Comparison of ENCODE assay signal across 1 cellular context in the genomic region with DNA sequence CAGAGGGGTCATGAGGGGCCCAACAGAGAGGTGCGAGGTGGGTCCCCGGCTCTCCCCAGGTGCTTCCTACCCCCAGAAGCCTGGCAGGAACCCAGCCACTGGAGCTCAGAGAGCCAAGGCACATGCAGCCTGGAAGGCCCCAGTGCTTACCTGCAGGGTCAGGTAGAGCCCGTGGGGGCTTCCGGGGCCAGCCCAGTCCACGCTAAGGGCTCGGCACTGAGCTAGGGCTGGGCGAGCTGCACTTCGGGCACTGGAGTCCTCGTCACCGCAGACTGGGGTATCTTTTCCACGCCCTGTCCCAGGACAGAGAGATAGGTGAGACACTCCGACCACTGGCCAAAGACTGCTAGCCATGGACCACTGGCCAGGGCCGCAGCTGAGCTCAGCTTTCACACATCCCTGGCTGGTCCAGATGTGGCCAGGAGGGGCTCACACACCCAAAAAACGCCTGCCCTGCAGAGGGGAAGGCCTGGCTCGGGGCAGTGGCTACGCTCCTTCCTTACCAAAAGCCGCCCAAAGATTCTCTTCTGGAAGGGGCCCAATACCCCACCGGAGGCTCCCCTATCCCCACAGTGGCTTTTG.
TF ChIP-seq lines count a peak whose summit lies in the region.

No MANE protein-coding gene starts in this region.

TF ChIP-seq in HepG2, 621 proteins besides CTCF, POLR2A, EP300 and RAD21 (continued from another document):
- TF ChIP-seq, protein P1, sequence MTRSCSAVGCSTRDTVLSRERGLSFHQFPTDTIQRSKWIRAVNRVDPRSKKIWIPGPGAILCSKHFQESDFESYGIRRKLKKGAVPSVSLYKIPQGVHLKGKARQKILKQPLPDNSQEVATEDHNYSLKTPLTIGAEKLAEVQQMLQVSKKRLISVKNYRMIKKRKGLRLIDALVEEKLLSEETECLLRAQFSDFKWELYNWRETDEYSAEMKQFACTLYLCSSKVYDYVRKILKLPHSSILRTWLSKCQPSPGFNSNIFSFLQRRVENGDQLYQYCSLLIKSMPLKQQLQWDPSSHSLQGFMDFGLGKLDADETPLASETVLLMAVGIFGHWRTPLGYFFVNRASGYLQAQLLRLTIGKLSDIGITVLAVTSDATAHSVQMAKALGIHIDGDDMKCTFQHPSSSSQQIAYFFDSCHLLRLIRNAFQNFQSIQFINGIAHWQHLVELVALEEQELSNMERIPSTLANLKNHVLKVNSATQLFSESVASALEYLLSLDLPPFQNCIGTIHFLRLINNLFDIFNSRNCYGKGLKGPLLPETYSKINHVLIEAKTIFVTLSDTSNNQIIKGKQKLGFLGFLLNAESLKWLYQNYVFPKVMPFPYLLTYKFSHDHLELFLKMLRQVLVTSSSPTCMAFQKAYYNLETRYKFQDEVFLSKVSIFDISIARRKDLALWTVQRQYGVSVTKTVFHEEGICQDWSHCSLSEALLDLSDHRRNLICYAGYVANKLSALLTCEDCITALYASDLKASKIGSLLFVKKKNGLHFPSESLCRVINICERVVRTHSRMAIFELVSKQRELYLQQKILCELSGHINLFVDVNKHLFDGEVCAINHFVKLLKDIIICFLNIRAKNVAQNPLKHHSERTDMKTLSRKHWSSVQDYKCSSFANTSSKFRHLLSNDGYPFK (CRISPR knock-in tag; IDR thresholded peaks at IDR 0.05; ENCODE audit: borderline replicate concordance), result 0 out of 2 replicates have a peak, but pooled peaks have one; percentile 25
- 0 out of 2 replicates have a peak, but pooled peaks have one; percentile 34 for TF ChIP-seq REL (CRISPR knock-in tag; conservative IDR thresholded peaks at IDR 0.05)
